In the genomic region with DNA sequence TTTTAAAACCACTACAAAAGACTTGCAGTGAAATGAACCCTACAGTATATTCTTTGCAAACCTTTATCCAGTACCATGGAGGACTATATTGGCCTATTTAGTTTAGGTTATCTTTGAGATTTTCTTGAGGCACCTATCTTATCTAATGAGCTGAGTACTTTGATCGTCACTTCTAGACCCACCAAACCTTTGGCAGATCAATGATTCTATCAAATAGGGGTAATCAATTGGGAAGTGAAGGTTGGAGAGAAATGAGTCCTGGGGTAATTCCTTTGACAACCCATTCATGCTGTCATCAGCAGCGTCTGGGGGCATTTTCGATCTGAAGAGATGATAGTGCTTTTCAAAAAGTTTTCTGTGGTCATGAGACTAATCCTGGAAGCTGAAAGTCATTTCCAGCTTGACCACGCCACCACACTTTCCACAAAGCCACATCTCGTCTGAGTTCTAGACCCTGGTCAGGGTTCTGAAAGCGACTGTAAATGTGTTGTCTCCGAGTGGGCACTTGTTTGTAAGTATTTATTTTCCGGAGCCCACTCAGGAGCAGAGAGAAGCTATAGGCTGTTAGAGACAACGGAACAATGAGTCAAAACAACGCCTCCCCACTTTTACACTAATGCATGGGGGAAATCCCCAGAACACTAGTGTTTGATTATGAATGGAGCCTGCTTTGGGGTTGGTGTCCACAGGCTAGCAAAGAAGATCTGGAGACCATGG, we compare ENCODE assay signal across 1 cellular context.
A peak's percentile ranks its signal among the peaks of the same experiment; 100 is the strongest.
TF ChIP-seq lines count a peak whose summit lies in the region.

No MANE protein-coding gene starts in this region.

TF ChIP-seq in GM12878, 131 proteins besides CTCF, POLR2A, EP300 and RAD21 (continues in another document):
- TF ChIP-seq, protein P1, sequence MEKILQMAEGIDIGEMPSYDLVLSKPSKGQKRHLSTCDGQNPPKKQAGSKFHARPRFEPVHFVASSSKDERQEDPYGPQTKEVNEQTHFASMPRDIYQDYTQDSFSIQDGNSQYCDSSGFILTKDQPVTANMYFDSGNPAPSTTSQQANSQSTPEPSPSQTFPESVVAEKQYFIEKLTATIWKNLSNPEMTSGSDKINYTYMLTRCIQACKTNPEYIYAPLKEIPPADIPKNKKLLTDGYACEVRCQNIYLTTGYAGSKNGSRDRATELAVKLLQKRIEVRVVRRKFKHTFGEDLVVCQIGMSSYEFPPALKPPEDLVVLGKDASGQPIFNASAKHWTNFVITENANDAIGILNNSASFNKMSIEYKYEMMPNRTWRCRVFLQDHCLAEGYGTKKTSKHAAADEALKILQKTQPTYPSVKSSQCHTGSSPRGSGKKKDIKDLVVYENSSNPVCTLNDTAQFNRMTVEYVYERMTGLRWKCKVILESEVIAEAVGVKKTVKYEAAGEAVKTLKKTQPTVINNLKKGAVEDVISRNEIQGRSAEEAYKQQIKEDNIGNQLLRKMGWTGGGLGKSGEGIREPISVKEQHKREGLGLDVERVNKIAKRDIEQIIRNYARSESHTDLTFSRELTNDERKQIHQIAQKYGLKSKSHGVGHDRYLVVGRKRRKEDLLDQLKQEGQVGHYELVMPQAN (conservative IDR thresholded peaks at IDR 0.05), result peak; percentile 45; the same call in 1 of the 2 replicates
- TF ChIP-seq WRNIP1 (IDR thresholded peaks at IDR 0.05; ENCODE audit: borderline replicate concordance, low read depth, low read length), result no peak
- no peak for TF ChIP-seq HDAC6 (IDR thresholded peaks at IDR 0.05; ENCODE audit: unreplicated experiment)
- TF ChIP-seq CEBPB (IDR thresholded peaks at IDR 0.05; ENCODE audit: borderline replicate concordance in 1 of 2, low read depth in 2 of 2, low read length in 2 of 2), result peak in 1 of 2 experiments; percentile 99; a peak in 2 of 4 replicates
- TF ChIP-seq BMI1 (IDR thresholded peaks at IDR 0.05; ENCODE audit: borderline replicate concordance), result peak; percentile 84; the same call in 1 of the 2 replicates
- TF ChIP-seq MTA3 (IDR thresholded peaks at IDR 0.05; ENCODE audit: borderline replicate concordance, low read length), result peak; percentile 99
- peak; percentile 93 for TF ChIP-seq POU2F2 (IDR thresholded peaks at IDR 0.05; ENCODE audit: borderline replicate concordance, low read depth, low read length)
- TF ChIP-seq, protein P2, sequence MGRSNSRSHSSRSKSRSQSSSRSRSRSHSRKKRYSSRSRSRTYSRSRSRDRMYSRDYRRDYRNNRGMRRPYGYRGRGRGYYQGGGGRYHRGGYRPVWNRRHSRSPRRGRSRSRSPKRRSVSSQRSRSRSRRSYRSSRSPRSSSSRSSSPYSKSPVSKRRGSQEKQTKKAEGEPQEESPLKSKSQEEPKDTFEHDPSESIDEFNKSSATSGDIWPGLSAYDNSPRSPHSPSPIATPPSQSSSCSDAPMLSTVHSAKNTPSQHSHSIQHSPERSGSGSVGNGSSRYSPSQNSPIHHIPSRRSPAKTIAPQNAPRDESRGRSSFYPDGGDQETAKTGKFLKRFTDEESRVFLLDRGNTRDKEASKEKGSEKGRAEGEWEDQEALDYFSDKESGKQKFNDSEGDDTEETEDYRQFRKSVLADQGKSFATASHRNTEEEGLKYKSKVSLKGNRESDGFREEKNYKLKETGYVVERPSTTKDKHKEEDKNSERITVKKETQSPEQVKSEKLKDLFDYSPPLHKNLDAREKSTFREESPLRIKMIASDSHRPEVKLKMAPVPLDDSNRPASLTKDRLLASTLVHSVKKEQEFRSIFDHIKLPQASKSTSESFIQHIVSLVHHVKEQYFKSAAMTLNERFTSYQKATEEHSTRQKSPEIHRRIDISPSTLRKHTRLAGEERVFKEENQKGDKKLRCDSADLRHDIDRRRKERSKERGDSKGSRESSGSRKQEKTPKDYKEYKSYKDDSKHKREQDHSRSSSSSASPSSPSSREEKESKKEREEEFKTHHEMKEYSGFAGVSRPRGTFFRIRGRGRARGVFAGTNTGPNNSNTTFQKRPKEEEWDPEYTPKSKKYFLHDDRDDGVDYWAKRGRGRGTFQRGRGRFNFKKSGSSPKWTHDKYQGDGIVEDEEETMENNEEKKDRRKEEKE (IDR thresholded peaks at IDR 0.05), result no peak
- TF ChIP-seq NBN (IDR thresholded peaks at IDR 0.05), result peak; percentile 87
- TF ChIP-seq, protein P3, sequence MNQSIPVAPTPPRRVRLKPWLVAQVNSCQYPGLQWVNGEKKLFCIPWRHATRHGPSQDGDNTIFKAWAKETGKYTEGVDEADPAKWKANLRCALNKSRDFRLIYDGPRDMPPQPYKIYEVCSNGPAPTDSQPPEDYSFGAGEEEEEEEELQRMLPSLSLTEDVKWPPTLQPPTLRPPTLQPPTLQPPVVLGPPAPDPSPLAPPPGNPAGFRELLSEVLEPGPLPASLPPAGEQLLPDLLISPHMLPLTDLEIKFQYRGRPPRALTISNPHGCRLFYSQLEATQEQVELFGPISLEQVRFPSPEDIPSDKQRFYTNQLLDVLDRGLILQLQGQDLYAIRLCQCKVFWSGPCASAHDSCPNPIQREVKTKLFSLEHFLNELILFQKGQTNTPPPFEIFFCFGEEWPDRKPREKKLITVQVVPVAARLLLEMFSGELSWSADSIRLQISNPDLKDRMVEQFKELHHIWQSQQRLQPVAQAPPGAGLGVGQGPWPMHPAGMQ (IDR thresholded peaks at IDR 0.05; ENCODE audit: borderline replicate concordance), result peak; percentile 79
- 0 out of 2 replicates have a peak, but pooled peaks have one; percentile 86 for TF ChIP-seq EZH2 (IDR thresholded peaks at IDR 0.05; ENCODE audit: borderline replicate concordance, control insufficient read depth, low read depth, low read length)
- peak; percentile 52; the same call in 1 of the 2 replicates for TF ChIP-seq SMAD5 (IDR thresholded peaks at IDR 0.05; ENCODE audit: low read depth)
- no peak for TF ChIP-seq RFX5 (IDR thresholded peaks at IDR 0.05; ENCODE audit: low read depth, low read length)
- TF ChIP-seq, protein P4, sequence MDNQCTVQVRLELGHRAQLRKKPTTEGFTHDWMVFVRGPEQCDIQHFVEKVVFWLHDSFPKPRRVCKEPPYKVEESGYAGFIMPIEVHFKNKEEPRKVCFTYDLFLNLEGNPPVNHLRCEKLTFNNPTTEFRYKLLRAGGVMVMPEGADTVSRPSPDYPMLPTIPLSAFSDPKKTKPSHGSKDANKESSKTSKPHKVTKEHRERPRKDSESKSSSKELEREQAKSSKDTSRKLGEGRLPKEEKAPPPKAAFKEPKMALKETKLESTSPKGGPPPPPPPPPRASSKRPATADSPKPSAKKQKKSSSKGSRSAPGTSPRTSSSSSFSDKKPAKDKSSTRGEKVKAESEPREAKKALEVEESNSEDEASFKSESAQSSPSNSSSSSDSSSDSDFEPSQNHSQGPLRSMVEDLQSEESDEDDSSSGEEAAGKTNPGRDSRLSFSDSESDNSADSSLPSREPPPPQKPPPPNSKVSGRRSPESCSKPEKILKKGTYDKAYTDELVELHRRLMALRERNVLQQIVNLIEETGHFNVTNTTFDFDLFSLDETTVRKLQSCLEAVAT (IDR thresholded peaks at IDR 0.05), result peak; percentile 97
- TF ChIP-seq, protein P5, sequence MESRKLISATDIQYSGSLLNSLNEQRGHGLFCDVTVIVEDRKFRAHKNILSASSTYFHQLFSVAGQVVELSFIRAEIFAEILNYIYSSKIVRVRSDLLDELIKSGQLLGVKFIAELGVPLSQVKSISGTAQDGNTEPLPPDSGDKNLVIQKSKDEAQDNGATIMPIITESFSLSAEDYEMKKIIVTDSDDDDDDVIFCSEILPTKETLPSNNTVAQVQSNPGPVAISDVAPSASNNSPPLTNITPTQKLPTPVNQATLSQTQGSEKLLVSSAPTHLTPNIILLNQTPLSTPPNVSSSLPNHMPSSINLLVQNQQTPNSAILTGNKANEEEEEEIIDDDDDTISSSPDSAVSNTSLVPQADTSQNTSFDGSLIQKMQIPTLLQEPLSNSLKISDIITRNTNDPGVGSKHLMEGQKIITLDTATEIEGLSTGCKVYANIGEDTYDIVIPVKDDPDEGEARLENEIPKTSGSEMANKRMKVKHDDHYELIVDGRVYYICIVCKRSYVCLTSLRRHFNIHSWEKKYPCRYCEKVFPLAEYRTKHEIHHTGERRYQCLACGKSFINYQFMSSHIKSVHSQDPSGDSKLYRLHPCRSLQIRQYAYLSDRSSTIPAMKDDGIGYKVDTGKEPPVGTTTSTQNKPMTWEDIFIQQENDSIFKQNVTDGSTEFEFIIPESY (IDR thresholded peaks at IDR 0.05), result no peak
- TF ChIP-seq CREB1 (IDR thresholded peaks at IDR 0.05; ENCODE audit: low read depth), result peak; percentile 72
- TF ChIP-seq CHD4 (IDR thresholded peaks at IDR 0.05), result 0 out of 2 replicates have a peak, but pooled peaks have one; percentile 58
- TF ChIP-seq, protein P6, sequence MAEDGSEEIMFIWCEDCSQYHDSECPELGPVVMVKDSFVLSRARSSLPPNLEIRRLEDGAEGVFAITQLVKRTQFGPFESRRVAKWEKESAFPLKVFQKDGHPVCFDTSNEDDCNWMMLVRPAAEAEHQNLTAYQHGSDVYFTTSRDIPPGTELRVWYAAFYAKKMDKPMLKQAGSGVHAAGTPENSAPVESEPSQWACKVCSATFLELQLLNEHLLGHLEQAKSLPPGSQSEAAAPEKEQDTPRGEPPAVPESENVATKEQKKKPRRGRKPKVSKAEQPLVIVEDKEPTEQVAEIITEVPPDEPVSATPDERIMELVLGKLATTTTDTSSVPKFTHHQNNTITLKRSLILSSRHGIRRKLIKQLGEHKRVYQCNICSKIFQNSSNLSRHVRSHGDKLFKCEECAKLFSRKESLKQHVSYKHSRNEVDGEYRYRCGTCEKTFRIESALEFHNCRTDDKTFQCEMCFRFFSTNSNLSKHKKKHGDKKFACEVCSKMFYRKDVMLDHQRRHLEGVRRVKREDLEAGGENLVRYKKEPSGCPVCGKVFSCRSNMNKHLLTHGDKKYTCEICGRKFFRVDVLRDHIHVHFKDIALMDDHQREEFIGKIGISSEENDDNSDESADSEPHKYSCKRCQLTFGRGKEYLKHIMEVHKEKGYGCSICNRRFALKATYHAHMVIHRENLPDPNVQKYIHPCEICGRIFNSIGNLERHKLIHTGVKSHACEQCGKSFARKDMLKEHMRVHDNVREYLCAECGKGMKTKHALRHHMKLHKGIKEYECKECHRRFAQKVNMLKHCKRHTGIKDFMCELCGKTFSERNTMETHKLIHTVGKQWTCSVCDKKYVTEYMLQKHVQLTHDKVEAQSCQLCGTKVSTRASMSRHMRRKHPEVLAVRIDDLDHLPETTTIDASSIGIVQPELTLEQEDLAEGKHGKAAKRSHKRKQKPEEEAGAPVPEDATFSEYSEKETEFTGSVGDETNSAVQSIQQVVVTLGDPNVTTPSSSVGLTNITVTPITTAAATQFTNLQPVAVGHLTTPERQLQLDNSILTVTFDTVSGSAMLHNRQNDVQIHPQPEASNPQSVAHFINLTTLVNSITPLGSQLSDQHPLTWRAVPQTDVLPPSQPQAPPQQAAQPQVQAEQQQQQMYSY (CRISPR knock-in tag; IDR thresholded peaks at IDR 0.05), result no peak
- TF ChIP-seq, protein P7, sequence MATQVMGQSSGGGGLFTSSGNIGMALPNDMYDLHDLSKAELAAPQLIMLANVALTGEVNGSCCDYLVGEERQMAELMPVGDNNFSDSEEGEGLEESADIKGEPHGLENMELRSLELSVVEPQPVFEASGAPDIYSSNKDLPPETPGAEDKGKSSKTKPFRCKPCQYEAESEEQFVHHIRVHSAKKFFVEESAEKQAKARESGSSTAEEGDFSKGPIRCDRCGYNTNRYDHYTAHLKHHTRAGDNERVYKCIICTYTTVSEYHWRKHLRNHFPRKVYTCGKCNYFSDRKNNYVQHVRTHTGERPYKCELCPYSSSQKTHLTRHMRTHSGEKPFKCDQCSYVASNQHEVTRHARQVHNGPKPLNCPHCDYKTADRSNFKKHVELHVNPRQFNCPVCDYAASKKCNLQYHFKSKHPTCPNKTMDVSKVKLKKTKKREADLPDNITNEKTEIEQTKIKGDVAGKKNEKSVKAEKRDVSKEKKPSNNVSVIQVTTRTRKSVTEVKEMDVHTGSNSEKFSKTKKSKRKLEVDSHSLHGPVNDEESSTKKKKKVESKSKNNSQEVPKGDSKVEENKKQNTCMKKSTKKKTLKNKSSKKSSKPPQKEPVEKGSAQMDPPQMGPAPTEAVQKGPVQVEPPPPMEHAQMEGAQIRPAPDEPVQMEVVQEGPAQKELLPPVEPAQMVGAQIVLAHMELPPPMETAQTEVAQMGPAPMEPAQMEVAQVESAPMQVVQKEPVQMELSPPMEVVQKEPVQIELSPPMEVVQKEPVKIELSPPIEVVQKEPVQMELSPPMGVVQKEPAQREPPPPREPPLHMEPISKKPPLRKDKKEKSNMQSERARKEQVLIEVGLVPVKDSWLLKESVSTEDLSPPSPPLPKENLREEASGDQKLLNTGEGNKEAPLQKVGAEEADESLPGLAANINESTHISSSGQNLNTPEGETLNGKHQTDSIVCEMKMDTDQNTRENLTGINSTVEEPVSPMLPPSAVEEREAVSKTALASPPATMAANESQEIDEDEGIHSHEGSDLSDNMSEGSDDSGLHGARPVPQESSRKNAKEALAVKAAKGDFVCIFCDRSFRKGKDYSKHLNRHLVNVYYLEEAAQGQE (IDR thresholded peaks at IDR 0.05; ENCODE audit: low read depth, low read length), result peak; percentile 60
- TF ChIP-seq IRF4 (IDR thresholded peaks at IDR 0.05; ENCODE audit: low read depth, low read length), result peak; percentile 96
- peak; percentile 82; the same call in 1 of the 2 replicates for TF ChIP-seq TCF12 (IDR thresholded peaks at IDR 0.05; ENCODE audit: low read depth, low read length)
- TF ChIP-seq, protein P8, sequence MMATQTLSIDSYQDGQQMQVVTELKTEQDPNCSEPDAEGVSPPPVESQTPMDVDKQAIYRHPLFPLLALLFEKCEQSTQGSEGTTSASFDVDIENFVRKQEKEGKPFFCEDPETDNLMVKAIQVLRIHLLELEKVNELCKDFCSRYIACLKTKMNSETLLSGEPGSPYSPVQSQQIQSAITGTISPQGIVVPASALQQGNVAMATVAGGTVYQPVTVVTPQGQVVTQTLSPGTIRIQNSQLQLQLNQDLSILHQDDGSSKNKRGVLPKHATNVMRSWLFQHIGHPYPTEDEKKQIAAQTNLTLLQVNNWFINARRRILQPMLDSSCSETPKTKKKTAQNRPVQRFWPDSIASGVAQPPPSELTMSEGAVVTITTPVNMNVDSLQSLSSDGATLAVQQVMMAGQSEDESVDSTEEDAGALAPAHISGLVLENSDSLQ (IDR thresholded peaks at IDR 0.05), result peak; percentile 27; the same call in 1 of the 2 replicates
- TF ChIP-seq, protein P9, sequence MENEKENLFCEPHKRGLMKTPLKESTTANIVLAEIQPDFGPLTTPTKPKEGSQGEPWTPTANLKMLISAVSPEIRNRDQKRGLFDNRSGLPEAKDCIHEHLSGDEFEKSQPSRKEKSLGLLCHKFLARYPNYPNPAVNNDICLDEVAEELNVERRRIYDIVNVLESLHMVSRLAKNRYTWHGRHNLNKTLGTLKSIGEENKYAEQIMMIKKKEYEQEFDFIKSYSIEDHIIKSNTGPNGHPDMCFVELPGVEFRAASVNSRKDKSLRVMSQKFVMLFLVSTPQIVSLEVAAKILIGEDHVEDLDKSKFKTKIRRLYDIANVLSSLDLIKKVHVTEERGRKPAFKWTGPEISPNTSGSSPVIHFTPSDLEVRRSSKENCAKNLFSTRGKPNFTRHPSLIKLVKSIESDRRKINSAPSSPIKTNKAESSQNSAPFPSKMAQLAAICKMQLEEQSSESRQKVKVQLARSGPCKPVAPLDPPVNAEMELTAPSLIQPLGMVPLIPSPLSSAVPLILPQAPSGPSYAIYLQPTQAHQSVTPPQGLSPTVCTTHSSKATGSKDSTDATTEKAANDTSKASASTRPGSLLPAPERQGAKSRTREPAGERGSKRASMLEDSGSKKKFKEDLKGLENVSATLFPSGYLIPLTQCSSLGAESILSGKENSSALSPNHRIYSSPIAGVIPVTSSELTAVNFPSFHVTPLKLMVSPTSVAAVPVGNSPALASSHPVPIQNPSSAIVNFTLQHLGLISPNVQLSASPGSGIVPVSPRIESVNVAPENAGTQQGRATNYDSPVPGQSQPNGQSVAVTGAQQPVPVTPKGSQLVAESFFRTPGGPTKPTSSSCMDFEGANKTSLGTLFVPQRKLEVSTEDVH (IDR thresholded peaks at IDR 0.05; ENCODE audit: low read depth, partially characterized antibody), result no peak
- peak; percentile 99 for TF ChIP-seq FOXM1 (IDR thresholded peaks at IDR 0.05; ENCODE audit: low read depth, low read length)
- no peak for TF ChIP-seq ESRRA (IDR thresholded peaks at IDR 0.05; ENCODE audit: low read length)
- TF ChIP-seq MYB (IDR thresholded peaks at IDR 0.05; ENCODE audit: borderline replicate concordance, low read depth, low read length), result peak; percentile 57; the same call in 1 of the 2 replicates
- no peak for TF ChIP-seq ZZZ3 (IDR thresholded peaks at IDR 0.05; ENCODE audit: control insufficient read depth, insufficient read length, low read depth)
- TF ChIP-seq MEF2B (IDR thresholded peaks at IDR 0.05; ENCODE audit: partially characterized antibody, poor library complexity, severe bottlenecking), result peak; percentile 89
